ENCODE assay signal across 18 cellular contexts in the genomic region with DNA sequence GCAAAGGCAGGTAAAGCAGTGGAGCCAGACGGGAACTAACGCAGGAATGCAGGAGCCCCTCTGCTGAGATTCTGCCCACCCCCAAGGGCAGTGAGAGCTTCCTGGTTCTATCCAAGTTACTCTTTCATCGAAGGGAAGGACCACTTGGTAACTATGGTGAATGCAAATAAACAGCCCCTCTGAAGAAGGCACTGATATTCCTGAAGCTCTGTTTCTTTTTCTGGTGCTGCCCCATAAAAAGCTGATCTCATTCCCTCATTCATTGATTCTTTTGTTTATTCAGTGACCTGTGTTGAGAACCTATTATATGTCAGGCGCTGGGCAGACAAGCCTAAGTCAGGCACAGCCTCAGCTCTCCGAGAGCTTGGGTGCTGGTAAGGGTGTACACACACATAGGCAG.
DNase-seq lines count a peak whose midpoint lies in the region; ATAC-seq, FAIRE-seq and TF ChIP-seq lines count a peak whose summit lies in the region.
"Had no signal": no experiment of that assay in that cellular context is flagged by ENCODE, and none has a peak within 500 bp of the region (broad histone marks: within the 10 kb centered on the region; RNA-seq: fewer than 3 reads in every experiment).

No MANE protein-coding gene starts in this region.

- H3K4me3 ChIP-seq in HEK293 (ENCODE audit: low read depth, low read length) (no peak overlapping the region), pancreas (no peak overlapping the region)
- H3K4me3 ChIP-seq: skin epidermis, testis had no signal

- no peak overlapping the region for H3K4me3 Mint-ChIP-seq in WTC11
- H3K4me3 Mint-ChIP-seq in CD4-positive, alpha-beta T cell, result no peak overlapping the region
- H3K4me3 Mint-ChIP-seq: activated naive CD8-positive, alpha-beta T cell; activated T-cell treated with anti-CD3 and anti-CD28 coated beads, Interleukin-2, amount 50 U/mL, for 24 hours had no signal

- CTCF ChIA-PET in HEK293 (lab: Yijun Ruan, JAX), result interaction anchor here (0.5 to 1.0 kb wide), 5 partner anchors 8 to 461 kb away, joined by 3 to 7 read pairs (median 3); no protein-coding TSS in a partner anchor
- CTCF ChIA-PET in WTC11 (lab: Charles Lee), result interaction anchor here (0.7 to 1.4 kb wide), 4 partner anchors 21 to 159 kb away, joined by 4 to 6 read pairs (median 4); no protein-coding TSS in a partner anchor
- CTCF ChIA-PET in CD4-positive, alpha-beta T cell (lab: Charles Lee), result no interaction called here

- H3K27me3 Mint-ChIP-seq in WTC11 (ENCODE audit: low read depth), result no peaks in the 10 kb centered on the region
- peaks cover 17% of the 10 kb centered on the region for H3K27me3 Mint-ChIP-seq in CD4-positive, alpha-beta T cell

- H3K9me3 Mint-ChIP-seq in WTC11, result peaks cover 5% of the 10 kb centered on the region
- H3K9me3 Mint-ChIP-seq in CD4-positive, alpha-beta T cell, result peaks cover 6% of the 10 kb centered on the region

- no peak overlapping the region; the same call in 1 of the 2 replicates for H3K27ac ChIP-seq in HEK293 (ENCODE audit: extremely low read depth, low read depth, low read length)
- H3K27ac ChIP-seq in pancreas, result peak overlapping the region in 2 of 4 donors; percentile 48 to 50
- no peak overlapping the region for H3K27ac ChIP-seq in CD4-positive, alpha-beta T cell (ENCODE audit: low read depth, low read length)
- H3K27ac ChIP-seq: parathyroid adenoma, skin epidermis, testis had no signal

- POLR2A ChIA-PET in HEK293 (lab: Yijun Ruan, JAX), result no interaction called here
- POLR2A ChIA-PET in WTC11 (lab: Charles Lee), result no interaction called here
- POLR2A ChIA-PET in CD4-positive, alpha-beta T cell (lab: Charles Lee), result no interaction called here

- DNase-seq in NCI-H345 treated with DMSO at 0.1 percent for 48 hours (lab: John Stamatoyannopoulos, UW; ENCODE audit: unreplicated experiment) (peak; percentile 71), WTC11 (ENCODE audit: low spot score) (no peak), pancreas (no peak), NCI-H128 (lab: John Stamatoyannopoulos, UW; ENCODE audit: unreplicated experiment) (no peak), NCI-H1105 (lab: John Stamatoyannopoulos, UW) (no peak)
- no peak for DNase-seq in CD4-positive, alpha-beta T cell
- DNase-seq: activated CD4-positive, alpha-beta T cell treated with anti-CD3 and anti-CD28 coated beads, Interleukin-2, amount 50 U/mL, for 48 hours; activated T-cell treated with anti-CD3 and anti-CD28 coated beads, Interleukin-2, amount 50 U/mL, for 24 hours; AML-193; MM.1S; NCI-H524; SW 1271; testis had no signal

- no peaks in the 10 kb centered on the region for H3K27me3 ChIP-seq in pancreas
- peaks cover 3% of the 10 kb centered on the region for H3K27me3 ChIP-seq in CD4-positive, alpha-beta T cell (ENCODE audit: control insufficient read depth, insufficient read depth, low read length)
- H3K27me3 ChIP-seq: testis had no signal

- WGBS in pancreas, 2 donors, result 60 to 65% methylated on average over 5 of the region's 5 CpGs

- H3K4me1 ChIP-seq in HEK293 (ENCODE audit: control insufficient read depth, insufficient read depth, low read length) (no peaks in the 10 kb centered on the region; the same call in 1 of the 2 replicates), pancreas (peaks cover 0 to 7% (median 4%) of the 10 kb centered on the region in 3 donors)
- H3K4me1 ChIP-seq: parathyroid adenoma, testis had no signal

- H3K36me3 ChIP-seq in HEK293 (ENCODE audit: control insufficient read depth in 2 of 2, insufficient read depth in 1 of 2, low read length in 2 of 2) (no peaks in the 10 kb centered on the region), pancreas (no peaks in the 10 kb centered on the region)

- H3K9me3 ChIP-seq in HEK293 (ENCODE audit: control insufficient read depth, insufficient read depth, low read depth, low read length) (no peaks in the 10 kb centered on the region), pancreas (no peaks in the 10 kb centered on the region)
- no peaks in the 10 kb centered on the region for H3K9me3 ChIP-seq in CD4-positive, alpha-beta T cell (ENCODE audit: control insufficient read depth, low read length)
- H3K9me3 ChIP-seq: testis had no signal

- H3K27ac Mint-ChIP-seq in WTC11, result peak overlapping the region; percentile 1; the same call in 1 of the 2 replicates
- no peak overlapping the region for H3K27ac Mint-ChIP-seq in CD4-positive, alpha-beta T cell
- H3K27ac Mint-ChIP-seq: activated naive CD8-positive, alpha-beta T cell; activated T-cell treated with anti-CD3 and anti-CD28 coated beads, Interleukin-2, amount 50 U/mL, for 24 hours had no signal

- ATAC-seq in WTC11, result peak; percentile 86
- peak in 3 of 4 donors; percentile 67 to 81 (median 67) for ATAC-seq in pancreas
- no peak for ATAC-seq in CD4-positive, alpha-beta T cell (ENCODE audit: poor library complexity)

- TF ChIP-seq CTCF in HEK293 (tag by site-specific recombination; IDR thresholded peaks at IDR 0.05) (no peak), WTC11 (IDR thresholded peaks at IDR 0.05) (no peak), pancreas (IDR thresholded peaks at IDR 0.05) (no peak)
- TF ChIP-seq CTCF in CD4-positive, alpha-beta T cell (IDR thresholded peaks at IDR 0.05), result no peak

- H3K36me3 Mint-ChIP-seq in WTC11, result no peaks in the 10 kb centered on the region
- no peaks in the 10 kb centered on the region for H3K36me3 Mint-ChIP-seq in CD4-positive, alpha-beta T cell (ENCODE audit: low read depth)

- no peak for FAIRE-seq in pancreas (lab: Jason Lieb, UNC)
- FAIRE-seq: GM19239 had no signal

- intact Hi-C loops in pancreas (cut with DNase I), result no loop called here
- intact Hi-C loops in CD4-positive, alpha-beta T cell (cut with DNase I, micrococcal nuclease), result loop anchor here in 1 of 2 experiments (10.0 kb wide), 2 partner anchors 156 to 614 kb away; no protein-coding TSS in a partner anchor

- peaks cover 18% of the 10 kb centered on the region for H3K4me1 Mint-ChIP-seq in WTC11
- H3K4me1 Mint-ChIP-seq in CD4-positive, alpha-beta T cell (ENCODE audit: low read depth), result no peaks in the 10 kb centered on the region

TF ChIP-seq in HEK293, 187 proteins besides CTCF, POLR2A, EP300 and RAD21 (continues in another document):
- TF ChIP-seq ZNF155 (tag by site-specific recombination; IDR thresholded peaks at IDR 0.05) (no peak), ZFP37 (tag by site-specific recombination; IDR thresholded peaks at IDR 0.05) (no peak), PRDM10 (tag by site-specific recombination; IDR thresholded peaks at IDR 0.05) (peak; percentile 63; the same call in 1 of the 2 replicates), REPIN1 (tag by site-specific recombination; IDR thresholded peaks at IDR 0.05; ENCODE audit: low read depth) (no peak)

TF ChIP-seq in WTC11, 78 proteins besides CTCF, POLR2A, EP300 and RAD21:
- TF ChIP-seq ZNF263 (CRISPR knock-in tag; IDR thresholded peaks at IDR 0.05; ENCODE audit: low read depth), result no peak
- TF ChIP-seq, protein P1, sequence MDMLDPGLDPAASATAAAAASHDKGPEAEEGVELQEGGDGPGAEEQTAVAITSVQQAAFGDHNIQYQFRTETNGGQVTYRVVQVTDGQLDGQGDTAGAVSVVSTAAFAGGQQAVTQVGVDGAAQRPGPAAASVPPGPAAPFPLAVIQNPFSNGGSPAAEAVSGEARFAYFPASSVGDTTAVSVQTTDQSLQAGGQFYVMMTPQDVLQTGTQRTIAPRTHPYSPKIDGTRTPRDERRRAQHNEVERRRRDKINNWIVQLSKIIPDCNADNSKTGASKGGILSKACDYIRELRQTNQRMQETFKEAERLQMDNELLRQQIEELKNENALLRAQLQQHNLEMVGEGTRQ (CRISPR knock-in tag; IDR thresholded peaks at IDR 0.05), result no peak
- TF ChIP-seq, protein P2, sequence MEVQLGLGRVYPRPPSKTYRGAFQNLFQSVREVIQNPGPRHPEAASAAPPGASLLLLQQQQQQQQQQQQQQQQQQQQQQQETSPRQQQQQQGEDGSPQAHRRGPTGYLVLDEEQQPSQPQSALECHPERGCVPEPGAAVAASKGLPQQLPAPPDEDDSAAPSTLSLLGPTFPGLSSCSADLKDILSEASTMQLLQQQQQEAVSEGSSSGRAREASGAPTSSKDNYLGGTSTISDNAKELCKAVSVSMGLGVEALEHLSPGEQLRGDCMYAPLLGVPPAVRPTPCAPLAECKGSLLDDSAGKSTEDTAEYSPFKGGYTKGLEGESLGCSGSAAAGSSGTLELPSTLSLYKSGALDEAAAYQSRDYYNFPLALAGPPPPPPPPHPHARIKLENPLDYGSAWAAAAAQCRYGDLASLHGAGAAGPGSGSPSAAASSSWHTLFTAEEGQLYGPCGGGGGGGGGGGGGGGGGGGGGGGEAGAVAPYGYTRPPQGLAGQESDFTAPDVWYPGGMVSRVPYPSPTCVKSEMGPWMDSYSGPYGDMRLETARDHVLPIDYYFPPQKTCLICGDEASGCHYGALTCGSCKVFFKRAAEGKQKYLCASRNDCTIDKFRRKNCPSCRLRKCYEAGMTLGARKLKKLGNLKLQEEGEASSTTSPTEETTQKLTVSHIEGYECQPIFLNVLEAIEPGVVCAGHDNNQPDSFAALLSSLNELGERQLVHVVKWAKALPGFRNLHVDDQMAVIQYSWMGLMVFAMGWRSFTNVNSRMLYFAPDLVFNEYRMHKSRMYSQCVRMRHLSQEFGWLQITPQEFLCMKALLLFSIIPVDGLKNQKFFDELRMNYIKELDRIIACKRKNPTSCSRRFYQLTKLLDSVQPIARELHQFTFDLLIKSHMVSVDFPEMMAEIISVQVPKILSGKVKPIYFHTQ (CRISPR knock-in tag; IDR thresholded peaks at IDR 0.05), result no peak
